Comparison of ENCODE assay signal across 7 cellular contexts in the genomic region with DNA sequence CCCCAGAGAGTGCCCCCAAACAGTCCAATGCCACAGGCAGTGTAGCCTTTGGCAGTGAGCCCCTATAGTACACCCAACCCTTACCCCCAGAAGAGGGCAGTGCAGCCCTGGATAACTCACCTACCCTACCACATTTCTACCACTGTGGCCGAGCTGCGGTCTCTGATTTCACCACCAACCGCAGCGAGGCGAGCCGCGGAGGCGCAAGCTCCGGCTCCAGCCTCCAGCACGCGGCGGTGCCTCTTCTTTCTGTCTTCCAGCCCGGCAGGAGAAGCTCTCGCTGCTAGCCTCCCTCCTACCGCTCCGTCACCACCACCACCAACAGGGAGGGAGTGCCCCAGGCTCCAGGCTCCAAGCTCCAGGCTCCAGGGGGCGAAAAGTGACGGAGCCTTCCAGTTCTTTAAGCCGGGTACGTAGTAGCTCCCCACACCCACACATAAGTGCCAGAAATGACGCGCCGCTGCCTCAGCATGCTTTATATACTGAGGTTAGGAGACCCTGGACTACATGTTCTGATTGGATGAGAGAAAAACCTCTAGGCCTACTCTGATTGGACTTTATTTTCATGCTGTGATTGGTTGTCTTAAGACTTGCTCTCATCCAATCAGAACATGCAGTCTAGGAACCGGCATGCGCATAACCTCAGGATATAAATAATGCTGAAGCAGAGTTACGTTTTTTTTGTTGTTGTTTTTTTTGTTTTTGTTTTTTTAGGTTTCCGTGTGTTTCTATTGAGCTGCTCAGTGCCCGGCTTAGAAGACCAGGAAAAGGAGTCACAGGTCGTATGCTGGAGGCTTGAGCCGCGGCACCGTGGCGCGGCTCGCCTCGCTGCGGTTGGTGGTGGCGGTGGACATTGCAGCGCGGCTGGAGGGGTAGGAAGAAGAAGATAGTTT. TPM values are rescaled to one million over a fixed set of nuclear protein-coding genes. Genes with fewer than 3 reads are reported as not detected.
DNase-seq lines count a peak whose midpoint lies in the region; ATAC-seq, FAIRE-seq and TF ChIP-seq lines count a peak whose summit lies in the region.

A gene (plus strand): TSS at position 645 of the 893 bp plus-strand sequence.

- 0 out of 2 replicates have a peak within 1 kb of the TSS, but pooled peaks have one; percentile 76 for H3K18ac ChIP-seq in H1 (ENCODE audit: extremely low read depth, low read length)

- POLR2A ChIA-PET in H1 (lab: Charles Lee; ENCODE audit: partially characterized antibody), result interaction anchor here (0.6 to 2.8 kb wide), 28 partner anchors 8 to 719 kb away, joined by 3 to 43 read pairs (median 4); a partner anchor contains a TSS

- FAIRE-seq in H1 (lab: Jason Lieb, UNC), result peak; percentile 85

- TF ChIP-seq RAD21 in H1 (IDR thresholded peaks at IDR 0.05 in 1 of 2, conservative IDR thresholded peaks at IDR 0.05 in 1 of 2; ENCODE audit: low read depth in 2 of 2, low read length in 2 of 2), result peak; percentile 84 to 85

- H2AK5ac ChIP-seq in H1 (ENCODE audit: low read depth, low read length), result no peak within 1 kb of the TSS

- peaks cover 0 to 8% of the 10 kb centered on the region in 2 experiments; a peak in 2 of 4 replicates for H3K9me3 ChIP-seq in H1 (ENCODE audit: insufficient read depth in 2 of 2, low read depth in 1 of 2, low read length in 1 of 2)
- H3K9me3 ChIP-seq in mucosa of stomach (ENCODE audit: control insufficient read depth, low read length), result no peaks in the 10 kb centered on the region

- no peak within 1 kb of the TSS for H2BK120ac ChIP-seq in H1 (replicated peaks; ENCODE audit: low read depth, low read length)

- 3% methylated on average over 37 of the region's 40 CpGs; no CpG with 5 or more reads in 1 of the 2 experiments for WGBS in H1 (ENCODE audit: extremely low coverage in 1 of 2, insufficient coverage in 1 of 2, insufficient read length in 1 of 2, insufficient replicate concordance in 2 of 2, low coverage in 1 of 2, low lambda C conversion rate in 2 of 2, missing lambda C conversion rate in 1 of 2), 2 experiments

- H3K4me3 ChIP-seq in H1 (ENCODE audit: extremely low read depth in 1 of 4, insufficient read depth in 2 of 4, low read depth in 3 of 4, low read length in 4 of 4) (peak within 1 kb of the TSS; percentile 57 to 90 (median 78)), mucosa of stomach (ENCODE audit: low read length) (peak within 1 kb of the TSS; percentile 76)

- H3K36me3 ChIP-seq in H1 (ENCODE audit: control insufficient read depth in 2 of 4, insufficient read depth in 4 of 4, low read length in 3 of 4) (peaks cover 0 to 5% (median 2%) of the 10 kb centered on the region in 4 experiments; a peak in 4 of 8 replicates), mucosa of stomach (ENCODE audit: control insufficient read depth, insufficient read depth, low read length) (no peaks in the 10 kb centered on the region)

- CTCF ChIA-PET in H1 (lab: Charles Lee; ENCODE audit: partially characterized antibody), result interaction anchor here (0.7 to 4.3 kb wide), 20 partner anchors 11 to 687 kb away, joined by 3 to 54 read pairs (median 4); a partner anchor contains a TSS

- no peaks in the 10 kb centered on the region; a peak in 1 of 7 replicates for H3K27me3 ChIP-seq in H1 (replicated peaks in 1 of 4; ENCODE audit: control insufficient read depth in 3 of 4, extremely low read depth in 1 of 4, insufficient read depth in 3 of 4, low read length in 3 of 4)
- H3K27me3 ChIP-seq in mucosa of stomach (ENCODE audit: control insufficient read depth, insufficient read depth, low read length), result no peaks in the 10 kb centered on the region

- H3K14ac ChIP-seq in H1 (ENCODE audit: insufficient read length), result no peak within 1 kb of the TSS

- peak within 1 kb of the TSS; percentile 86; the same call in 1 of the 2 replicates for H2AFZ ChIP-seq in H1 (ENCODE audit: low read length)

- H3K56ac ChIP-seq in H1 (replicated peaks; ENCODE audit: insufficient read length, low read depth, low read length), result peak within 1 kb of the TSS; percentile 10

- peak within 1 kb of the TSS; percentile 87 for H4K8ac ChIP-seq in H1 (ENCODE audit: extremely low read depth, insufficient read depth, low read length)

- ATAC-seq in GM18867 (IDR thresholded peaks at IDR 0.05; ENCODE audit: unreplicated experiment), result peak; percentile 65
- ATAC-seq in GM21360 (IDR thresholded peaks at IDR 0.05; ENCODE audit: unreplicated experiment), result no peak
- ATAC-seq in HG02759 (IDR thresholded peaks at IDR 0.05; ENCODE audit: unreplicated experiment), result no peak

- peaks cover 0 to 22% of the 10 kb centered on the region in 2 experiments; a peak in 2 of 4 replicates for H3K79me2 ChIP-seq in H1 (ENCODE audit: control insufficient read depth in 1 of 2, insufficient read depth in 2 of 2, low read length in 2 of 2)

- peak within 1 kb of the TSS; percentile 60 to 82 for H3K4me2 ChIP-seq in H1 (ENCODE audit: insufficient read depth in 1 of 2, low read depth in 2 of 2, low read length in 2 of 2)

- peak within 1 kb of the TSS; percentile 81; the same call in 1 of the 2 replicates for H2BK5ac ChIP-seq in H1 (ENCODE audit: low read depth, low read length)

- peak; percentile 91 to 94 for TF ChIP-seq POLR2A in H1 (IDR thresholded peaks at IDR 0.05; ENCODE audit: control extremely low read depth in 1 of 2, low read depth in 2 of 2, low read length in 2 of 2)

- no peak for TF ChIP-seq EP300 in H1 (IDR thresholded peaks at IDR 0.05; ENCODE audit: borderline replicate concordance in 1 of 2, low read depth in 2 of 2, low read length in 2 of 2)

- peak; percentile 86 for DNase-seq in NCI-H1417 treated with DMSO at 0.1 percent for 48 hours (lab: John Stamatoyannopoulos, UW)
- DNase-seq in SK-MEL-5 (ENCODE audit: low read depth, low spot score), result peak; percentile 86
- DNase-seq in H1 (ENCODE audit: low read depth in 1 of 2, low spot score in 2 of 2), result peak; percentile 53 to 80

- H3K9ac ChIP-seq in H1 (replicated peaks in 1 of 4; ENCODE audit: extremely low read depth in 1 of 4, low read depth in 3 of 4, low read length in 3 of 4) (peak within 1 kb of the TSS in 3 of 4 experiments; percentile 53 to 92 (median 91); a peak in 6 of 7 replicates), mucosa of stomach (ENCODE audit: low read length) (peak within 1 kb of the TSS; percentile 68)

- in situ Hi-C loops in SK-MEL-5 (cut with HindIII; ENCODE audit: low pct_unique_long_range_greater_than_20kb, low sequenced_read_pairs), result no loop called here

- peak within 1 kb of the TSS; percentile 83 for H3K27ac ChIP-seq in H1 (ENCODE audit: low read depth, low read length)

- no peak within 1 kb of the TSS for H2BK20ac ChIP-seq in H1 (ENCODE audit: low read length)

- no peak within 1 kb of the TSS for H4K91ac ChIP-seq in H1 (replicated peaks; ENCODE audit: insufficient read length, low read length)

- H2BK12ac ChIP-seq in H1 (ENCODE audit: low read depth, low read length), result peak within 1 kb of the TSS; percentile 53

- 0 out of 2 replicates have a peak within 1 kb of the TSS, but pooled peaks have one; percentile 81 for H2BK15ac ChIP-seq in H1 (ENCODE audit: low read length)

- peak within 1 kb of the TSS; percentile 67 for H4K5ac ChIP-seq in H1 (ENCODE audit: insufficient read length, low read depth, low read length)

- no peaks in the 10 kb centered on the region for H4K20me1 ChIP-seq in H1 (replicated peaks in 1 of 2; ENCODE audit: control insufficient read depth in 1 of 2, insufficient read depth in 2 of 2, low read length in 2 of 2)

- peaks cover 0 to 7% (median 2%) of the 10 kb centered on the region in 4 experiments; a peak in 3 of 7 replicates for H3K4me1 ChIP-seq in H1 (replicated peaks in 1 of 4; ENCODE audit: control insufficient read depth in 3 of 4, insufficient read depth in 4 of 4, low read length in 3 of 4)
- H3K4me1 ChIP-seq in mucosa of stomach (ENCODE audit: control insufficient read depth, insufficient read depth, low read length), result peaks cover 10% of the 10 kb centered on the region

- peaks cover 3% of the 10 kb centered on the region; the same call in 1 of the 2 replicates for H3K23me2 ChIP-seq in H1 (ENCODE audit: low read depth, low read length)

- TF ChIP-seq CTCF in H1 (IDR thresholded peaks at IDR 0.05; ENCODE audit: control extremely low read depth in 1 of 3, insufficient read depth in 1 of 3, low read depth in 1 of 3, low read length in 3 of 3), result peak; percentile 78 to 89 (median 84)

- H3K4ac ChIP-seq in H1 (replicated peaks; ENCODE audit: insufficient read length, low read depth, low read length), result no peak within 1 kb of the TSS

- no peaks in the 10 kb centered on the region for H3K79me1 ChIP-seq in H1 (ENCODE audit: low read depth, low read length)

- no peak within 1 kb of the TSS for H3K23ac ChIP-seq in H1 (ENCODE audit: insufficient read length)

TF ChIP-seq in H1, 55 proteins besides CTCF, POLR2A, EP300 and RAD21 (continues in another document):
- TF ChIP-seq SP1 (IDR thresholded peaks at IDR 0.05; ENCODE audit: low read depth, low read length) (peak; percentile 95), TEAD4 (IDR thresholded peaks at IDR 0.05; ENCODE audit: low read depth, low read length) (0 out of 2 replicates have a peak, but pooled peaks have one; percentile 11), SRF (IDR thresholded peaks at IDR 0.05; ENCODE audit: low read depth, low read length) (no peak), YY1 (IDR thresholded peaks at IDR 0.05; ENCODE audit: low read depth, low read length) (0 out of 2 replicates have a peak, but pooled peaks have one; percentile 9), EGR1 (IDR thresholded peaks at IDR 0.05; ENCODE audit: borderline replicate concordance, low read depth, low read length) (no peak)
- TF ChIP-seq, protein P1, sequence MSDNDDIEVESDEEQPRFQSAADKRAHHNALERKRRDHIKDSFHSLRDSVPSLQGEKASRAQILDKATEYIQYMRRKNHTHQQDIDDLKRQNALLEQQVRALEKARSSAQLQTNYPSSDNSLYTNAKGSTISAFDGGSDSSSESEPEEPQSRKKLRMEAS (IDR thresholded peaks at IDR 0.05), result peak; percentile 80
- TF ChIP-seq, protein P2, sequence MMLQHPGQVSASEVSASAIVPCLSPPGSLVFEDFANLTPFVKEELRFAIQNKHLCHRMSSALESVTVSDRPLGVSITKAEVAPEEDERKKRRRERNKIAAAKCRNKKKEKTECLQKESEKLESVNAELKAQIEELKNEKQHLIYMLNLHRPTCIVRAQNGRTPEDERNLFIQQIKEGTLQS (IDR thresholded peaks at IDR 0.05; ENCODE audit: insufficient read depth, low read depth, low read length), result no peak

RNA-seq across cellular contexts. Expression of the gene that starts here (rescaled TPM):
- 0.16 TPM in 1 of 2 replicates, not detected in the other for total RNA-seq in SK-MEL-5 (2014; rRNA removed; shearing (Covaris generic))
- 0.09 and 0.42 TPM in 2 replicates for polyA plus RNA-seq in SK-MEL-5 (2015; cell fraction: cytosol; rRNA removed)
- polyA plus RNA-seq in SK-MEL-5 (2015; cell fraction: nucleus; rRNA removed), result 0.23 and 0.25 TPM in 2 replicates
- total RNA-seq in H1 (2021; fragmentation: NEBNext Ultra II Directional; extraction: Animal tissue kit (Norgen Biotek cat#: 25700)), result 2.3 and 3.2 TPM in 2 replicates
- 3.8 and 4.1 TPM in 2 replicates for polyA plus RNA-seq in H1 (2011; rRNA removed)
- 5.3 TPM for polyA plus RNA-seq in H1 (2011; cell fraction: cytosol; rRNA removed)
- 4.3 TPM for polyA plus RNA-seq in H1 (2011; cell fraction: nucleus; rRNA removed)
- 4.4 to 5.3 TPM (median 5.1 TPM) in 4 replicates for polyA plus RNA-seq in H1 (2012, experiment 1 of 2)
- 0.60 TPM for polyA plus RNA-seq in H1 (2012, experiment 2 of 2)
- 2.3 TPM for polyA plus RNA-seq in H1 (2013, experiment 1 of 2)
- 1.6 TPM for polyA plus RNA-seq in H1 (2013, experiment 2 of 2)
- polyA minus RNA-seq in H1 (2011; rRNA and poly(A)+ RNA removed), result 8.4 and 9.5 TPM in 2 replicates
- 4.6 TPM for polyA minus RNA-seq in H1 (2011; cell fraction: cytosol; rRNA and poly(A)+ RNA removed)
- 7.6 TPM for polyA minus RNA-seq in H1 (2011; cell fraction: nucleus; rRNA and poly(A)+ RNA removed)

Comparison
In these comparisons a context has a peak if more than half of its experiments do, and no peak if none do; other contexts are left out.
1. Peak in DNase-seq in SK-MEL-5; RNA of the gene not detected or under 1 TPM.